ENCODE assay signal across 1 cellular context in the genomic region with DNA sequence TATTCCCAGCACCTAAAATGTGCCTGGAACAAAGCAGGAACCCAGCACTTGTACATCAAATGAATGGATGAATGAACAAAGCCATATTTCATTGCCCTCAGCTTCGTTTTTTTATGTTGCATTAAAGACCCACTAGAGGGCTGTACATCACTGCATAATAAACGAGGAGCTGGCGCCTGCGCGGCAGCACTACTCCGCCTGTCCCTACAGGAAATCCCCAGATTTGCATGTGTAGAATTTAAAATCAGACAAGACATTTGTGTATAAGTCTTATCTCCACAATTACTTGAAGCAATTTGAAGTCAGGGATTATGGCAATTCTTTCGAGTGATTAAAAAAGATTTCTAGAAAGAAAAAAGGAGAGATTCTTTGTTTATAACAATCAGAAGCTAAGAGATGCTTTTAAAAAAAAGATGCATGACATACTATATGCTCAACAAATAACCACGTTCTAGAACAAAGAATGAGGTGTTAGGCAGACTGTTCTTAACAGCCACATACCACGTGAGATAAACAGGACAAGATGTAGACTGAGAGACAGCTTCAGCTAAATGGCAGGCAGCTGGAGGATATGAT.
A peak's percentile ranks its signal among the peaks of the same experiment; 100 is the strongest.
TF ChIP-seq lines count a peak whose summit lies in the region.

No MANE protein-coding gene starts in this region.

TF ChIP-seq in GM12878, 131 proteins besides CTCF, POLR2A, EP300 and RAD21 (continued from another document):
- TF ChIP-seq, protein P1, sequence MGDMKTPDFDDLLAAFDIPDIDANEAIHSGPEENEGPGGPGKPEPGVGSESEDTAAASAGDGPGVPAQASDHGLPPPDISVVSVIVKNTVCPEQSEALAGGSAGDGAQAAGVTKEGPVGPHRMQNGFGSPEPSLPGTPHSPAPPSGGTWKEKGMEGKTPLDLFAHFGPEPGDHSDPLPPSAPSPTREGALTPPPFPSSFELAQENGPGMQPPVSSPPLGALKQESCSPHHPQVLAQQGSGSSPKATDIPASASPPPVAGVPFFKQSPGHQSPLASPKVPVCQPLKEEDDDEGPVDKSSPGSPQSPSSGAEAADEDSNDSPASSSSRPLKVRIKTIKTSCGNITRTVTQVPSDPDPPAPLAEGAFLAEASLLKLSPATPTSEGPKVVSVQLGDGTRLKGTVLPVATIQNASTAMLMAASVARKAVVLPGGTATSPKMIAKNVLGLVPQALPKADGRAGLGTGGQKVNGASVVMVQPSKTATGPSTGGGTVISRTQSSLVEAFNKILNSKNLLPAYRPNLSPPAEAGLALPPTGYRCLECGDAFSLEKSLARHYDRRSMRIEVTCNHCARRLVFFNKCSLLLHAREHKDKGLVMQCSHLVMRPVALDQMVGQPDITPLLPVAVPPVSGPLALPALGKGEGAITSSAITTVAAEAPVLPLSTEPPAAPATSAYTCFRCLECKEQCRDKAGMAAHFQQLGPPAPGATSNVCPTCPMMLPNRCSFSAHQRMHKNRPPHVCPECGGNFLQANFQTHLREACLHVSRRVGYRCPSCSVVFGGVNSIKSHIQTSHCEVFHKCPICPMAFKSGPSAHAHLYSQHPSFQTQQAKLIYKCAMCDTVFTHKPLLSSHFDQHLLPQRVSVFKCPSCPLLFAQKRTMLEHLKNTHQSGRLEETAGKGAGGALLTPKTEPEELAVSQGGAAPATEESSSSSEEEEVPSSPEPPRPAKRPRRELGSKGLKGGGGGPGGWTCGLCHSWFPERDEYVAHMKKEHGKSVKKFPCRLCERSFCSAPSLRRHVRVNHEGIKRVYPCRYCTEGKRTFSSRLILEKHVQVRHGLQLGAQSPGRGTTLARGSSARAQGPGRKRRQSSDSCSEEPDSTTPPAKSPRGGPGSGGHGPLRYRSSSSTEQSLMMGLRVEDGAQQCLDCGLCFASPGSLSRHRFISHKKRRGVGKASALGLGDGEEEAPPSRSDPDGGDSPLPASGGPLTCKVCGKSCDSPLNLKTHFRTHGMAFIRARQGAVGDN (IDR thresholded peaks at IDR 0.05), result peak; percentile 92
- no peak for TF ChIP-seq ZNF622 (IDR thresholded peaks at IDR 0.05)
- TF ChIP-seq, protein P2, sequence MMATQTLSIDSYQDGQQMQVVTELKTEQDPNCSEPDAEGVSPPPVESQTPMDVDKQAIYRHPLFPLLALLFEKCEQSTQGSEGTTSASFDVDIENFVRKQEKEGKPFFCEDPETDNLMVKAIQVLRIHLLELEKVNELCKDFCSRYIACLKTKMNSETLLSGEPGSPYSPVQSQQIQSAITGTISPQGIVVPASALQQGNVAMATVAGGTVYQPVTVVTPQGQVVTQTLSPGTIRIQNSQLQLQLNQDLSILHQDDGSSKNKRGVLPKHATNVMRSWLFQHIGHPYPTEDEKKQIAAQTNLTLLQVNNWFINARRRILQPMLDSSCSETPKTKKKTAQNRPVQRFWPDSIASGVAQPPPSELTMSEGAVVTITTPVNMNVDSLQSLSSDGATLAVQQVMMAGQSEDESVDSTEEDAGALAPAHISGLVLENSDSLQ (IDR thresholded peaks at IDR 0.05), result peak; percentile 68
- 0 out of 2 replicates have a peak, but pooled peaks have one; percentile 16 for TF ChIP-seq HDGF (IDR thresholded peaks at IDR 0.05)
- TF ChIP-seq, protein P3, sequence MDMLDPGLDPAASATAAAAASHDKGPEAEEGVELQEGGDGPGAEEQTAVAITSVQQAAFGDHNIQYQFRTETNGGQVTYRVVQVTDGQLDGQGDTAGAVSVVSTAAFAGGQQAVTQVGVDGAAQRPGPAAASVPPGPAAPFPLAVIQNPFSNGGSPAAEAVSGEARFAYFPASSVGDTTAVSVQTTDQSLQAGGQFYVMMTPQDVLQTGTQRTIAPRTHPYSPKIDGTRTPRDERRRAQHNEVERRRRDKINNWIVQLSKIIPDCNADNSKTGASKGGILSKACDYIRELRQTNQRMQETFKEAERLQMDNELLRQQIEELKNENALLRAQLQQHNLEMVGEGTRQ (IDR thresholded peaks at IDR 0.05; ENCODE audit: borderline replicate concordance, low read depth, low read length), result peak; percentile 16; the same call in 1 of the 2 replicates
- TF ChIP-seq SREBF2 (IDR thresholded peaks at IDR 0.05; ENCODE audit: low read length), result no peak
- peak; percentile 15 for TF ChIP-seq RELA (IDR thresholded peaks at IDR 0.05; ENCODE audit: borderline replicate concordance, partially characterized antibody)
- TF ChIP-seq, protein P4, sequence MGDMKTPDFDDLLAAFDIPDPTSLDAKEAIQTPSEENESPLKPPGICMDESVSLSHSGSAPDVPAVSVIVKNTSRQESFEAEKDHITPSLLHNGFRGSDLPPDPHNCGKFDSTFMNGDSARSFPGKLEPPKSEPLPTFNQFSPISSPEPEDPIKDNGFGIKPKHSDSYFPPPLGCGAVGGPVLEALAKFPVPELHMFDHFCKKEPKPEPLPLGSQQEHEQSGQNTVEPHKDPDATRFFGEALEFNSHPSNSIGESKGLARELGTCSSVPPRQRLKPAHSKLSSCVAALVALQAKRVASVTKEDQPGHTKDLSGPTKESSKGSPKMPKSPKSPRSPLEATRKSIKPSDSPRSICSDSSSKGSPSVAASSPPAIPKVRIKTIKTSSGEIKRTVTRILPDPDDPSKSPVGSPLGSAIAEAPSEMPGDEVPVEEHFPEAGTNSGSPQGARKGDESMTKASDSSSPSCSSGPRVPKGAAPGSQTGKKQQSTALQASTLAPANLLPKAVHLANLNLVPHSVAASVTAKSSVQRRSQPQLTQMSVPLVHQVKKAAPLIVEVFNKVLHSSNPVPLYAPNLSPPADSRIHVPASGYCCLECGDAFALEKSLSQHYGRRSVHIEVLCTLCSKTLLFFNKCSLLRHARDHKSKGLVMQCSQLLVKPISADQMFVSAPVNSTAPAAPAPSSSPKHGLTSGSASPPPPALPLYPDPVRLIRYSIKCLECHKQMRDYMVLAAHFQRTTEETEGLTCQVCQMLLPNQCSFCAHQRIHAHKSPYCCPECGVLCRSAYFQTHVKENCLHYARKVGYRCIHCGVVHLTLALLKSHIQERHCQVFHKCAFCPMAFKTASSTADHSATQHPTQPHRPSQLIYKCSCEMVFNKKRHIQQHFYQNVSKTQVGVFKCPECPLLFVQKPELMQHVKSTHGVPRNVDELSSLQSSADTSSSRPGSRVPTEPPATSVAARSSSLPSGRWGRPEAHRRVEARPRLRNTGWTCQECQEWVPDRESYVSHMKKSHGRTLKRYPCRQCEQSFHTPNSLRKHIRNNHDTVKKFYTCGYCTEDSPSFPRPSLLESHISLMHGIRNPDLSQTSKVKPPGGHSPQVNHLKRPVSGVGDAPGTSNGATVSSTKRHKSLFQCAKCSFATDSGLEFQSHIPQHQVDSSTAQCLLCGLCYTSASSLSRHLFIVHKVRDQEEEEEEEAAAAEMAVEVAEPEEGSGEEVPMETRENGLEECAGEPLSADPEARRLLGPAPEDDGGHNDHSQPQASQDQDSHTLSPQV (IDR thresholded peaks at IDR 0.05), result peak; percentile 47; the same call in 1 of the 2 replicates
- TF ChIP-seq, protein P5, sequence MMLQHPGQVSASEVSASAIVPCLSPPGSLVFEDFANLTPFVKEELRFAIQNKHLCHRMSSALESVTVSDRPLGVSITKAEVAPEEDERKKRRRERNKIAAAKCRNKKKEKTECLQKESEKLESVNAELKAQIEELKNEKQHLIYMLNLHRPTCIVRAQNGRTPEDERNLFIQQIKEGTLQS (IDR thresholded peaks at IDR 0.05; ENCODE audit: borderline replicate concordance, extremely low read depth, low read depth, low read length), result peak; percentile 41; the same call in 1 of the 2 replicates
- no peak for TF ChIP-seq FOS (IDR thresholded peaks at IDR 0.05; ENCODE audit: borderline replicate concordance, extremely low read depth, insufficient read length)
- TF ChIP-seq BHLHE40 (IDR thresholded peaks at IDR 0.05; ENCODE audit: borderline replicate concordance in 1 of 2, low read depth in 2 of 2, low read length in 1 of 2), result peak; percentile 51 to 62; a peak in 2 of 4 replicates
- TF ChIP-seq POU2F2 (IDR thresholded peaks at IDR 0.05; ENCODE audit: borderline replicate concordance, low read depth, low read length), result peak; percentile 96; the same call in 2 of the 3 replicates
- no peak for TF ChIP-seq SREBF1 (IDR thresholded peaks at IDR 0.05; ENCODE audit: low read length)
- TF ChIP-seq, protein P6, sequence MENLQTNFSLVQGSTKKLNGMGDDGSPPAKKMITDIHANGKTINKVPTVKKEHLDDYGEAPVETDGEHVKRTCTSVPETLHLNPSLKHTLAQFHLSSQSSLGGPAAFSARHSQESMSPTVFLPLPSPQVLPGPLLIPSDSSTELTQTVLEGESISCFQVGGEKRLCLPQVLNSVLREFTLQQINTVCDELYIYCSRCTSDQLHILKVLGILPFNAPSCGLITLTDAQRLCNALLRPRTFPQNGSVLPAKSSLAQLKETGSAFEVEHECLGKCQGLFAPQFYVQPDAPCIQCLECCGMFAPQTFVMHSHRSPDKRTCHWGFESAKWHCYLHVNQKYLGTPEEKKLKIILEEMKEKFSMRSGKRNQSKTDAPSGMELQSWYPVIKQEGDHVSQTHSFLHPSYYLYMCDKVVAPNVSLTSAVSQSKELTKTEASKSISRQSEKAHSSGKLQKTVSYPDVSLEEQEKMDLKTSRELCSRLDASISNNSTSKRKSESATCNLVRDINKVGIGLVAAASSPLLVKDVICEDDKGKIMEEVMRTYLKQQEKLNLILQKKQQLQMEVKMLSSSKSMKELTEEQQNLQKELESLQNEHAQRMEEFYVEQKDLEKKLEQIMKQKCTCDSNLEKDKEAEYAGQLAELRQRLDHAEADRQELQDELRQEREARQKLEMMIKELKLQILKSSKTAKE (IDR thresholded peaks at IDR 0.05; ENCODE audit: low read depth, poor library complexity, severe bottlenecking), result peak; percentile 77
- no peak for TF ChIP-seq RFX5 (IDR thresholded peaks at IDR 0.05; ENCODE audit: low read depth, low read length)
- TF ChIP-seq KDM1A (IDR thresholded peaks at IDR 0.05; ENCODE audit: borderline replicate concordance), result no peak
- TF ChIP-seq, protein P7, sequence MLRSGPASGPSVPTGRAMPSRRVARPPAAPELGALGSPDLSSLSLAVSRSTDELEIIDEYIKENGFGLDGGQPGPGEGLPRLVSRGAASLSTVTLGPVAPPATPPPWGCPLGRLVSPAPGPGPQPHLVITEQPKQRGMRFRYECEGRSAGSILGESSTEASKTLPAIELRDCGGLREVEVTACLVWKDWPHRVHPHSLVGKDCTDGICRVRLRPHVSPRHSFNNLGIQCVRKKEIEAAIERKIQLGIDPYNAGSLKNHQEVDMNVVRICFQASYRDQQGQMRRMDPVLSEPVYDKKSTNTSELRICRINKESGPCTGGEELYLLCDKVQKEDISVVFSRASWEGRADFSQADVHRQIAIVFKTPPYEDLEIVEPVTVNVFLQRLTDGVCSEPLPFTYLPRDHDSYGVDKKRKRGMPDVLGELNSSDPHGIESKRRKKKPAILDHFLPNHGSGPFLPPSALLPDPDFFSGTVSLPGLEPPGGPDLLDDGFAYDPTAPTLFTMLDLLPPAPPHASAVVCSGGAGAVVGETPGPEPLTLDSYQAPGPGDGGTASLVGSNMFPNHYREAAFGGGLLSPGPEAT (IDR thresholded peaks at IDR 0.05; ENCODE audit: low read depth), result peak; percentile 84
- TF ChIP-seq NRF1 (conservative IDR thresholded peaks at IDR 0.05; ENCODE audit: low read depth, low read length), result peak; percentile 80
- TF ChIP-seq ZNF207 (IDR thresholded peaks at IDR 0.05; ENCODE audit: borderline replicate concordance), result no peak
